ENCODE assay signal across 16 cellular contexts in the genomic region with DNA sequence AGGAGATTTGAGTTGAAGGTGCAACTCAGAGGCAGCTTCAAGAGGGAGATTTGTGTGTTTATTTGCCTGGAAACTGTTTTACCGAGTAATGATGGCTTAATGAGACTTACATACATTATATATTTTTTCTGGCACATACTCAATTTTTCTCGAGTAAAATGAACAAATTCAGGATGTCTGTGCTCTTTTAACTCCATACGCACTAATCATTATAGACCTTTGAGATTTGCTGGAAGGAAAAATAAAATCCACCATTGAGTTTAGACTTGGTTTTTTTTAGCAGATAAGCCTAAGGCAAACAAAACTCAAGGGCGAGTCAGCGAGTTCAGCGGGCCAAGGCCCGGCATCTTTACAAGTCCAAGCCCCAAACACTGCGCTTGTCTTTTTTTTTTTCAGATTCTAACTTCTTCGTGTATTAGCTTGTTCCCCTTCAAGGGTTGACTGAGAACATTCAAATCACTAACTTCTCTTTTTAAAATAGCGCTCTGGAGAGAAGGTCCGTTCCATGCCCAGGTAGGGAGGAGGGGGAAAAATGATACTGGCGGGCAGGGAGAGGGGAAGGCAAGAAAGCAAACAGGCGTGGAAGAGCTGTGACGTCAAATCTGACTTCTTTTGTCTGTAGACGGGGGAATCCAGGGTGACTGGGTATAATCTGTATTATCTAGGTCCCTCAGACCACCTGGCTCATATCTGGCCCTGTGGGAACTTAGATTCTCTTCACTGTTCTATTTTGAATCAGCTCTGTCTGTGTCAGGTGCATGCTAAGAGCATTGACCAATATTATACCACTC.
DNase-seq lines count a peak whose midpoint lies in the region; ATAC-seq, FAIRE-seq and TF ChIP-seq lines count a peak whose summit lies in the region.
"Had no signal": no experiment of that assay in that cellular context is flagged by ENCODE, and none has a peak within 500 bp of the region (broad histone marks: within the 10 kb centered on the region; RNA-seq: fewer than 3 reads in every experiment).

No MANE protein-coding gene starts in this region.

- H3K79me1 ChIP-seq in IMR-90 (ENCODE audit: low read depth in 1 of 2, low read length in 2 of 2), result no peaks in the 10 kb centered on the region

- no peak overlapping the region for H3K23ac ChIP-seq in IMR-90 (ENCODE audit: low read depth, low read length)

- no peak overlapping the region for H3K18ac ChIP-seq in IMR-90 (ENCODE audit: low read depth, low read length)

- 90% methylated on average over 2 of the region's 15 CpGs; no CpG with 5 or more reads in 1 of the 2 experiments for WGBS in IMR-90 (ENCODE audit: extremely low coverage in 2 of 2, insufficient read length in 1 of 2), 2 experiments

- H2BK20ac ChIP-seq in IMR-90 (ENCODE audit: low read depth, low read length), result no peak overlapping the region

- no peak for ATAC-seq in IMR-90 (ENCODE audit: low read depth)
- no peak for ATAC-seq in left colon
- ATAC-seq: body of pancreas; CD8-positive, alpha-beta T cell; stimulated activated effector memory CD8-positive, alpha-beta T cell treated with anti-CD3 and anti-CD28 coated beads, Interleukin-12 subunit alpha, Interleukin-12 subunit beta, amount 100 ng/mL, for 72 hours had no signal

- H3K4me3 Mint-ChIP-seq in nephron progenitor cell, result no peak overlapping the region
- H3K4me3 Mint-ChIP-seq: CD8-positive, alpha-beta T cell; stimulated activated effector memory CD8-positive, alpha-beta T cell treated with anti-CD3 and anti-CD28 coated beads, Interleukin-12 subunit alpha, Interleukin-12 subunit beta, amount 100 ng/mL, for 72 hours had no signal

- H3K9me1 ChIP-seq in IMR-90 (ENCODE audit: insufficient read depth, low read length), result no peaks in the 10 kb centered on the region

- intact Hi-C loops in IMR-90 (cut with micrococcal nuclease) (no loop called here), left colon (cut with DNase I, micrococcal nuclease) (no loop called here)

- no peak overlapping the region for H4K8ac ChIP-seq in IMR-90 (ENCODE audit: low read depth in 2 of 2, low read length in 2 of 2)

- H3K36me3 ChIP-seq in IMR-90 (ENCODE audit: control insufficient read depth, insufficient read depth, low read length) (no peaks in the 10 kb centered on the region), SJCRH30 (no peaks in the 10 kb centered on the region)

- H4K20me1 ChIP-seq in IMR-90 (ENCODE audit: insufficient read depth, low read length), result no peaks in the 10 kb centered on the region

- H3K9me3 Mint-ChIP-seq in nephron progenitor cell, result no peaks in the 10 kb centered on the region
- H3K9me3 Mint-ChIP-seq: CD8-positive, alpha-beta T cell; stimulated activated effector memory CD8-positive, alpha-beta T cell treated with anti-CD3 and anti-CD28 coated beads, Interleukin-12 subunit alpha, Interleukin-12 subunit beta, amount 100 ng/mL, for 72 hours had no signal

- no peak overlapping the region for H4K91ac ChIP-seq in IMR-90 (ENCODE audit: insufficient read depth, low read depth, low read length)

- H3K4ac ChIP-seq in IMR-90 (ENCODE audit: low read depth, low read length), result no peak overlapping the region

- H3K4me1 Mint-ChIP-seq in nephron progenitor cell, result peaks cover 32% of the 10 kb centered on the region
- H3K4me1 Mint-ChIP-seq: stimulated activated effector memory CD8-positive, alpha-beta T cell treated with anti-CD3 and anti-CD28 coated beads, Interleukin-12 subunit alpha, Interleukin-12 subunit beta, amount 100 ng/mL, for 72 hours had no signal

- H3K4me3 ChIP-seq in IMR-90 (ENCODE audit: insufficient read depth, low read depth, low read length) (no peak overlapping the region), SJCRH30 (peak overlapping the region; percentile 28; the same call in 1 of the 2 replicates)
- H3K4me3 ChIP-seq: body of pancreas had no signal

- DNase-seq in D721Med (ENCODE audit: insufficient read length, low spot score), result no peak
- no peak for DNase-seq in IMR-90
- DNase-seq in SJCRH30, result peak in 1 of 2 experiments; percentile 23
- DNase-seq in nephron progenitor cell, result no peak
- no peak for DNase-seq in left colon
- no peak for DNase-seq in Ammon's horn (ENCODE audit: low spot score)
- DNase-seq in activated CD4-positive, alpha-beta T cell treated with anti-CD3 and anti-CD28 coated beads, Interleukin-2, amount 50 U/mL, for 4 hours, result no peak
- DNase-seq in SK-N-DZ (ENCODE audit: low spot score), result no peak
- DNase-seq: activated naive CD4-positive, alpha-beta T cell treated with Interleukin-2 at 50 U/mL for 16 hours; CD8-positive, alpha-beta T cell; kidney glomerular epithelial cell; NCI-H774; occipital lobe; small intestine had no signal

- no peak overlapping the region for H4K5ac ChIP-seq in IMR-90 (ENCODE audit: low read depth, low read length)

- POLR2A ChIA-PET in IMR-90 (lab: Charles Lee; ENCODE audit: unreplicated experiment), result no interaction called here

- in situ Hi-C loops in IMR-90 (cut with MboI; ENCODE audit: low sequenced_read_pairs), result no loop called here

- peak; percentile 90 for FAIRE-seq in D721Med (lab: Jason Lieb, UNC)
- FAIRE-seq: small intestine had no signal

- no peak for TF ChIP-seq RAD21 in IMR-90 (IDR thresholded peaks at IDR 0.05; ENCODE audit: low read length)

- TF ChIP-seq POLR2A in IMR-90 (IDR thresholded peaks at IDR 0.05; ENCODE audit: low read depth, low read length), result no peak

- dilution Hi-C loops in IMR-90 (cut with HindIII; ENCODE audit: low sequenced_read_pairs, unreplicated experiment), result no loop called here

- H2AK9ac ChIP-seq in IMR-90 (replicated peaks; ENCODE audit: low read depth, low read length, poor library complexity), result no peak overlapping the region

- H3K56ac ChIP-seq in IMR-90 (ENCODE audit: extremely low read depth, insufficient read depth, low read length), result no peak overlapping the region

- H3K4me1 ChIP-seq in IMR-90 (ENCODE audit: control insufficient read depth, insufficient read depth, low read length) (peaks cover 8% of the 10 kb centered on the region), SJCRH30 (no peaks in the 10 kb centered on the region; the same call in 1 of the 2 replicates)

- no peaks in the 10 kb centered on the region for H3K9me3 ChIP-seq in IMR-90 (ENCODE audit: control insufficient read depth, insufficient read depth, low read length)
- no peaks in the 10 kb centered on the region for H3K9me3 ChIP-seq in SJCRH30 (replicated peaks)
- H3K9me3 ChIP-seq: body of pancreas had no signal

- CTCF ChIA-PET in IMR-90 (lab: Yijun Ruan, JAX), result interaction anchor here (0.6 to 0.7 kb wide), 2 partner anchors 31 to 48 kb away, joined by 3 to 4 read pairs; no protein-coding TSS in a partner anchor

- no peaks in the 10 kb centered on the region for H3K27me3 ChIP-seq in IMR-90 (ENCODE audit: control insufficient read depth, insufficient read depth, low read length)
- H3K27me3 ChIP-seq in SJCRH30, result no peaks in the 10 kb centered on the region
- H3K27me3 ChIP-seq: body of pancreas had no signal

- H2BK120ac ChIP-seq in IMR-90 (ENCODE audit: low read depth, low read length), result no peak overlapping the region

- H2AK5ac ChIP-seq in IMR-90 (ENCODE audit: low read depth, low read length), result no peak overlapping the region

- H2AFZ ChIP-seq in IMR-90 (replicated peaks; ENCODE audit: low read length, poor library complexity), result peak overlapping the region; percentile 5

- no peak overlapping the region for H2BK5ac ChIP-seq in IMR-90 (ENCODE audit: low read depth, low read length, poor library complexity, severe bottlenecking)

- H3K14ac ChIP-seq in IMR-90 (replicated peaks; ENCODE audit: low read depth, low read length), result no peak overlapping the region

- no peak overlapping the region for H3K4me2 ChIP-seq in IMR-90 (ENCODE audit: low read depth, low read length)

- H3K27ac ChIP-seq in IMR-90 (ENCODE audit: insufficient read depth, low read length), result no peak overlapping the region
- H3K27ac ChIP-seq in SJCRH30, result no peak overlapping the region
- H3K27ac ChIP-seq: body of pancreas had no signal

- TF ChIP-seq CTCF in D721Med (IDR thresholded peaks at IDR 0.05; ENCODE audit: insufficient read depth, missing control alignments) (no peak), IMR-90 (conservative IDR thresholded peaks at IDR 0.05; ENCODE audit: low read depth, low read length) (no peak), nephron progenitor cell (IDR thresholded peaks at IDR 0.05) (no peak)

- peaks cover 9% of the 10 kb centered on the region for H3K36me3 Mint-ChIP-seq in nephron progenitor cell (ENCODE audit: low read depth)
- H3K36me3 Mint-ChIP-seq: CD8-positive, alpha-beta T cell; stimulated activated effector memory CD8-positive, alpha-beta T cell treated with anti-CD3 and anti-CD28 coated beads, Interleukin-12 subunit alpha, Interleukin-12 subunit beta, amount 100 ng/mL, for 72 hours had no signal

- peaks cover 4% of the 10 kb centered on the region for H3K27me3 Mint-ChIP-seq in nephron progenitor cell (ENCODE audit: low read depth, poor library complexity)

- H2BK15ac ChIP-seq in IMR-90 (ENCODE audit: low read depth, low read length), result no peak overlapping the region

- no TSS peak for BruUV-seq in IMR-90 (replicated peaks; lab: Mats Ljungman, UMichigan)

- H3K27ac Mint-ChIP-seq in nephron progenitor cell, result peak overlapping the region; percentile 34
- H3K27ac Mint-ChIP-seq: CD8-positive, alpha-beta T cell; stimulated activated effector memory CD8-positive, alpha-beta T cell treated with anti-CD3 and anti-CD28 coated beads, Interleukin-12 subunit alpha, Interleukin-12 subunit beta, amount 100 ng/mL, for 72 hours had no signal

- no peak overlapping the region for H3K9ac ChIP-seq in IMR-90 (ENCODE audit: low read depth, low read length)

TF ChIP-seq in IMR-90, 13 proteins besides CTCF, POLR2A, EP300 and RAD21 (continues in another document):
- TF ChIP-seq MAZ (IDR thresholded peaks at IDR 0.05; ENCODE audit: borderline replicate concordance, low read depth, low read length) (no peak), MXI1 (IDR thresholded peaks at IDR 0.05; ENCODE audit: borderline replicate concordance, low read depth, low read length) (no peak), FOS (IDR thresholded peaks at IDR 0.05; ENCODE audit: low read depth, low read length) (no peak), BHLHE40 (IDR thresholded peaks at IDR 0.05; ENCODE audit: low read depth, low read length) (no peak), CHD1 (IDR thresholded peaks at IDR 0.05; ENCODE audit: low read depth, low read length) (no peak), NFE2L2 (IDR thresholded peaks at IDR 0.05; ENCODE audit: low read depth, low read length) (no peak), MAFK (IDR thresholded peaks at IDR 0.05; ENCODE audit: low read depth, low read length) (no peak), RFX5 (IDR thresholded peaks at IDR 0.05; ENCODE audit: low read depth, low read length) (no peak)
- TF ChIP-seq, protein P1, sequence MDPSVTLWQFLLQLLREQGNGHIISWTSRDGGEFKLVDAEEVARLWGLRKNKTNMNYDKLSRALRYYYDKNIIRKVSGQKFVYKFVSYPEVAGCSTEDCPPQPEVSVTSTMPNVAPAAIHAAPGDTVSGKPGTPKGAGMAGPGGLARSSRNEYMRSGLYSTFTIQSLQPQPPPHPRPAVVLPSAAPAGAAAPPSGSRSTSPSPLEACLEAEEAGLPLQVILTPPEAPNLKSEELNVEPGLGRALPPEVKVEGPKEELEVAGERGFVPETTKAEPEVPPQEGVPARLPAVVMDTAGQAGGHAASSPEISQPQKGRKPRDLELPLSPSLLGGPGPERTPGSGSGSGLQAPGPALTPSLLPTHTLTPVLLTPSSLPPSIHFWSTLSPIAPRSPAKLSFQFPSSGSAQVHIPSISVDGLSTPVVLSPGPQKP (IDR thresholded peaks at IDR 0.05; ENCODE audit: borderline replicate concordance, low read depth, low read length), result no peak
